8 cellular contexts compared by ENCODE assay signal in the genomic region with DNA sequence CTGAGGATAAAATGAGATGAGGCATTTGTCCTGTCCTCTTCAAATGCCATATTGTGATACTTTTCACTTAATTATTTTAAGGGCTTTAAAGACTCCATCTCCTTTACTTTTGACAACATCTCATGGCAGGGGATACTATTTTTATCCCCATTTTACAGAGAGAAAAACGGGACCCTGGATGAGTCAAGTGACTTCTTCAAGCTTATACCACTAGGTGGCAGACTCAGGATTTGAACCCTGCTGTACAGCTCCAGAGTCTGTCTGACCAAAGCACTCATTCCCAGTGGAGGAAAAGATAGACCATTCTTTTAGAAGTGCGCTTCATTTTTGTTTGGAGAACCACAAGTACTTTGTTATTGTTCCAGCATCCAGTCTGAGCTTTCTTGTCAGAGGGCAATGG. TPM values are rescaled to one million over a fixed set of nuclear protein-coding genes. Genes with fewer than 3 reads are reported as not detected.
DNase-seq lines count a peak whose midpoint lies in the region; ATAC-seq and TF ChIP-seq lines count a peak whose summit lies in the region.

No MANE protein-coding gene starts in this region.

- H3K27me3 Mint-ChIP-seq in mesothelial cell of epicardium (ENCODE audit: low read depth) = peaks cover 79% of the 10 kb centered on the region

- H3K4me3 ChIP-seq in LNCaP clone FGC (ENCODE audit: low read depth, low read length) = no peak overlapping the region
- H3K4me3 ChIP-seq in astrocyte of the cerebellum (ENCODE audit: low read depth, low read length) = no peak overlapping the region

- H3K4me3 Mint-ChIP-seq in mesothelial cell of epicardium = no peak overlapping the region

- H3K36me3 Mint-ChIP-seq in mesothelial cell of epicardium = no peaks in the 10 kb centered on the region

- TF ChIP-seq CTCF in LNCaP clone FGC (IDR thresholded peaks at IDR 0.05; ENCODE audit: control insufficient read depth, extremely low read depth, insufficient read depth) (peak; percentile 42), astrocyte of the cerebellum (IDR thresholded peaks at IDR 0.05; ENCODE audit: low read depth, low read length, missing control alignments) (peak; percentile 65), mesothelial cell of epicardium (IDR thresholded peaks at IDR 0.05; ENCODE audit: unreplicated experiment) (peak; percentile 26)

- DNase-seq in DMS53 (lab: John Stamatoyannopoulos, UW) (peak; percentile 61), LNCaP clone FGC (ENCODE audit: low read depth) (no peak), astrocyte of the cerebellum (ENCODE audit: low read depth) (peak; percentile 33), mesothelial cell of epicardium (ENCODE audit: low spot score in 2 of 2, unreplicated experiment in 2 of 2) (no peak), H4 (ENCODE audit: low spot score) (no peak)

- peaks cover 4% of the 10 kb centered on the region for H3K9me3 Mint-ChIP-seq in mesothelial cell of epicardium

- in situ Hi-C loops in astrocyte of the cerebellum (cut with HindIII; ENCODE audit: low sequenced_read_pairs) = no loop called here

- no peak for ATAC-seq in HG02884 (IDR thresholded peaks at IDR 0.05; ENCODE audit: unreplicated experiment)
- ATAC-seq in GM19395 (IDR thresholded peaks at IDR 0.05; ENCODE audit: unreplicated experiment) = no peak
- ATAC-seq in GM19452 (IDR thresholded peaks at IDR 0.05; ENCODE audit: unreplicated experiment) = no peak

- peaks cover 9% of the 10 kb centered on the region for H3K4me1 Mint-ChIP-seq in mesothelial cell of epicardium

- H3K27ac Mint-ChIP-seq in mesothelial cell of epicardium = no peak overlapping the region

RNA-seq across cellular contexts. Expression of gene SMOC1, which starts 1.7 kb away (rescaled TPM):
- 1.4 to 2.0 TPM (median 1.5 TPM) in 3 replicates for total RNA-seq in mesothelial cell of epicardium
- total RNA-seq in H4 (2014; rRNA removed; shearing (Covaris generic)) = 0.12 TPM in 1 of 2 replicates, not detected in the other

Comparison
In these comparisons a context has a peak if more than half of its experiments do, and no peak if none do; other contexts are left out.
1. DNase-seq: peak in DMS53 (single experiment) and astrocyte of the cerebellum (single experiment); none in LNCaP clone FGC (single experiment), mesothelial cell of epicardium (0 of 2) and H4 (single experiment).
2. Peak in every context shown above with its lines, with median percentiles within 50 percentile points of each other: CTCF ChIP-seq.